ENCODE assay signal across 22 cellular contexts in genomic region chr18:61261870-61262269, GRCh38.
DNase-seq lines count a peak whose midpoint lies in the region; ATAC-seq and TF ChIP-seq lines count a peak whose summit lies in the region.
"Had no signal": no experiment of that assay in that cellular context is flagged by ENCODE, and none has a peak within 500 bp of the region (broad histone marks: within the 10 kb centered on the region; RNA-seq: fewer than 3 reads in every experiment).

No MANE protein-coding gene starts in this region.

- TF ChIP-seq CTCF in epithelial cell of esophagus (IDR thresholded peaks at IDR 0.05; ENCODE audit: insufficient read depth, low read depth, low read length, missing control alignments) = no peak

- DNase-seq in NCI-H748 (lab: John Stamatoyannopoulos, UW; ENCODE audit: unreplicated experiment) (peak; percentile 14), NCI-H748 treated with DMSO at 0.1 percent for 48 hours (lab: John Stamatoyannopoulos, UW) (no peak), epithelial cell of esophagus (ENCODE audit: low read depth) (peak; percentile 24), NCI-H1694 (lab: John Stamatoyannopoulos, UW) (no peak)
- DNase-seq in stimulated activated effector memory CD8-positive, alpha-beta T cell treated with anti-CD3 and anti-CD28 coated beads, Interleukin-12 subunit alpha, Interleukin-12 subunit beta, amount 100 ng/mL, for 72 hours (ENCODE audit: low spot score in 2 of 2) = no peak
- DNase-seq: Caco-2; CD8-positive, alpha-beta T cell; DMS 273 treated with DMSO at 0.1 percent for 48 hours; DMS79; EL; GDM1; HCEC 1CT; Kasumi-1; NCI-H1105 treated with DMSO at 0.1 percent for 48 hours; NCI-H2029 treated with DMSO at 0.1 percent for 48 hours; NCI-H446 treated with DMSO at 0.1 percent for 48 hours; NCI-H526; SK-N-SH had no signal

- no peak overlapping the region for H3K4me3 Mint-ChIP-seq in stimulated activated effector memory CD8-positive, alpha-beta T cell treated with anti-CD3 and anti-CD28 coated beads, Interleukin-12 subunit alpha, Interleukin-12 subunit beta, amount 100 ng/mL, for 72 hours
- H3K4me3 Mint-ChIP-seq: B cell; CD8-positive, alpha-beta T cell had no signal

- no peaks in the 10 kb centered on the region for H3K36me3 Mint-ChIP-seq in stimulated activated effector memory CD8-positive, alpha-beta T cell treated with anti-CD3 and anti-CD28 coated beads, Interleukin-12 subunit alpha, Interleukin-12 subunit beta, amount 100 ng/mL, for 72 hours
- H3K36me3 Mint-ChIP-seq: CD8-positive, alpha-beta T cell had no signal

- no peak overlapping the region for H3K4me3 ChIP-seq in epithelial cell of esophagus (ENCODE audit: low read length)

- ATAC-seq in HG03442 (IDR thresholded peaks at IDR 0.05; ENCODE audit: unreplicated experiment) (peak; percentile 52), HG02840 (IDR thresholded peaks at IDR 0.05; ENCODE audit: low FRiP score, unreplicated experiment) (no peak)
- peak; percentile 62 for ATAC-seq in stimulated activated effector memory CD8-positive, alpha-beta T cell treated with anti-CD3 and anti-CD28 coated beads, Interleukin-12 subunit alpha, Interleukin-12 subunit beta, amount 100 ng/mL, for 72 hours
- ATAC-seq: CD8-positive, alpha-beta T cell; HepG2 had no signal

- no peak overlapping the region for H3K27ac Mint-ChIP-seq in stimulated activated effector memory CD8-positive, alpha-beta T cell treated with anti-CD3 and anti-CD28 coated beads, Interleukin-12 subunit alpha, Interleukin-12 subunit beta, amount 100 ng/mL, for 72 hours
- H3K27ac Mint-ChIP-seq: B cell; CD8-positive, alpha-beta T cell had no signal

- H3K4me1 Mint-ChIP-seq in stimulated activated effector memory CD8-positive, alpha-beta T cell treated with anti-CD3 and anti-CD28 coated beads, Interleukin-12 subunit alpha, Interleukin-12 subunit beta, amount 100 ng/mL, for 72 hours = no peaks in the 10 kb centered on the region
- H3K4me1 Mint-ChIP-seq: B cell had no signal

- H3K9me3 Mint-ChIP-seq in stimulated activated effector memory CD8-positive, alpha-beta T cell treated with anti-CD3 and anti-CD28 coated beads, Interleukin-12 subunit alpha, Interleukin-12 subunit beta, amount 100 ng/mL, for 72 hours = peaks cover 5% of the 10 kb centered on the region
- H3K9me3 Mint-ChIP-seq: CD8-positive, alpha-beta T cell had no signal

Comparison
In these comparisons a context has a peak if more than half of its experiments do, and no peak if none do; other contexts are left out.
1. DNase-seq: peak in NCI-H748 (single experiment) and epithelial cell of esophagus (single experiment); none in NCI-H748 treated with DMSO at 0.1 percent for 48 hours (single experiment), stimulated activated effector memory CD8-positive, alpha-beta T cell treated with anti-CD3 and anti-CD28 coated beads, Interleukin-12 subunit alpha, Interleukin-12 subunit beta, amount 100 ng/mL, for 72 hours (0 of 2) and NCI-H1694 (single experiment).